20 cellular contexts compared by ENCODE assay signal in genomic region chr2:169081551-169081950, GRCh38. TPM values are rescaled to one million over a fixed set of nuclear protein-coding genes. Genes with fewer than 3 reads are reported as not detected.
"Had no signal": no experiment of that assay in that cellular context is flagged by ENCODE, and none has a peak within 500 bp of the region (broad histone marks: within the 10 kb centered on the region; RNA-seq: fewer than 3 reads in every experiment).

No MANE protein-coding gene starts in this region.

- H3K27me3 ChIP-seq: body of pancreas, pancreas, tibial artery had no signal

- ATAC-seq: body of pancreas, natural killer cell, pancreas had no signal

- H3K4me1 ChIP-seq: body of pancreas, pancreas, tibial artery had no signal

- H3K27ac ChIP-seq: body of pancreas, epithelial cell of prostate, pancreas, tibial artery, WERI-Rb-1 had no signal

- DNase-seq: activated CD4-positive, alpha-beta T cell treated with anti-CD3 and anti-CD28 coated beads for 1 hour; activated gamma-delta T cell treated with Interleukin-2 at 50 U/mL for 16 hours; amniotic stem cell; body of pancreas; caudate nucleus; endodermal cell; foreskin melanocyte; glutamatergic neuron; hippocampal formation; natural killer cell; pancreas; stimulated activated CD8-positive, alpha-beta memory T cell treated with anti-CD3 and anti-CD28 coated beads, Interleukin-4, amount 100 ng/mL, for 48 hours; stimulated activated naive CD4-positive, alpha-beta T cell treated with Interleukin-2 at 50 U/mL for 16 hours; T-helper 1 cell; T-helper 9 cell; tibial artery; WERI-Rb-1 had no signal

- H3K4me3 ChIP-seq: body of pancreas, lung, pancreas, tibial artery had no signal

- H3K9me3 ChIP-seq: body of pancreas, pancreas, tibial artery had no signal

- H3K36me3 ChIP-seq: pancreas, tibial artery, WERI-Rb-1 had no signal

RNA-seq across cellular contexts. Expression of gene DHRS9, which starts 12.2 kb away (rescaled TPM):
- total RNA-seq: endodermal cell had no signal

RNA-seq across cellular contexts. Expression of gene ABCB11, which starts 50.4 kb away (rescaled TPM):
- total RNA-seq: activated T-helper 1 cell treated with anti-CD3 and anti-CD28 coated beads, Interleukin-12 subunit alpha, Interleukin-12 subunit beta, Interleukin-2, Interleukin-4 antibody, amounts not matched to agents 30 ng/mL and 10 ng/mL and 1 ng/mL, durations not matched to agents 14 hours and 24 hours and 36 hours had no signal
